ENCODE assay signal across 8 cellular contexts in the genomic region with DNA sequence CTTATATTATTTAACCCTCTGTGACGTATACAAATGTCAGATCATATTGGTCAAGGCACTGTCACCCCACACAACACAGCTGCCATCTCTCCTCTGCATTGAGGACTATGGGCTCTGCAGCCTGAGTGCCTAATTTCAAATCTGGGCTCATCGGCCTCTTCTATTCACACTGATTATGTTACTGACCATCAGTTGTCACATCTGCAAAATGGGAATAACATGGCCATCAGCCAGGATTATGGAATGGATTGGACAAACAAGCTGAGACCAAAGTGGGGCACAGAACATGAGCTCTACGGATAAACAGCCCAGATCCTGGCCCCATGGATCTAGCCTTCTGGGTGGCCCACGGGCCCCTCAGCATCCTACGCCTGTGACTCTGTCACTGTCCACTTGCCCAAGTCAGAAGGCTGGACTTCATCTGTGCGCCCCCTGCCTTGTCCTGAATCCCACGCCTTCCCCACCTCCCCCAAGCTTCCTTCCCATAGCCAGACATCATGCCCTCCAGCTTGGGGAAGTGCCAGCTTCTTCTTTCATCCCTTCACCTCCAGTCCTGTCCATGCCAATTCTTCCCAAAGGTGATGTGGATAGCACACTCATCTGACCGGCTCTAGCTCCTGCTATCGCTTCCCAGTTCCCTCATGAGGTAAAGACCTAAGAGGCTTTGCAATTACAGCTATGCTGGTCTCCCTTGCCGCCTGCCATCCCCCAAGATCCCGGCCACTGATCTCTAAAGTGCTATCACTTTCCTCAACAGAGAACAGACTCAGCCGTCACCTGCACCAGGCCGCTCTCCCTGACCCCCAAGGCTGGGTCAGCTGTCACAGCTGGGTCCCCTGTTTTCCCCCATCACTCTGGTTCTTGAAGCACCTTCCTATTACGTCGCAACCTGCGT. TPM values are rescaled to one million over a fixed set of nuclear protein-coding genes. Genes with fewer than 3 reads are reported as not detected.
A peak's percentile ranks its signal among the peaks of the same experiment; 100 is the strongest.
DNase-seq lines count a peak whose midpoint lies in the region; ATAC-seq, FAIRE-seq and TF ChIP-seq lines count a peak whose summit lies in the region.

No MANE protein-coding gene starts in this region.

- no peaks in the 10 kb centered on the region for H3K27me3 ChIP-seq in keratinocyte (ENCODE audit: control insufficient read depth, extremely low read depth, insufficient read depth, low read length)

- peaks cover 10% of the 10 kb centered on the region for H3K4me1 ChIP-seq in keratinocyte (ENCODE audit: control insufficient read depth, extremely low read depth, insufficient read depth, low read length)

- ATAC-seq in activated CD4-positive, alpha-beta T cell treated with anti-CD3 and anti-CD28 coated beads for 36 hours: no peak
- no peak for ATAC-seq in activated T-helper 17 cell treated with anti-CD3 and anti-CD28 coated beads, Interleukin-2, amount 50 U/mL, for 72 hours (replicated peaks)

- peaks cover 36% of the 10 kb centered on the region for H3K79me2 ChIP-seq in keratinocyte (ENCODE audit: control insufficient read depth, insufficient read depth, low read length)

- FAIRE-seq in keratinocyte (lab: Jason Lieb, UNC): no peak

- peak overlapping the region; percentile 83 for H2AFZ ChIP-seq in keratinocyte (ENCODE audit: control insufficient read depth, low read length)

- no peaks in the 10 kb centered on the region for H3K9me3 Mint-ChIP-seq in activated CD4-positive, alpha-beta T cell treated with anti-CD3 and anti-CD28 coated beads for 36 hours (ENCODE audit: low read depth)
- no peaks in the 10 kb centered on the region for H3K9me3 Mint-ChIP-seq in activated T-helper 17 cell treated with anti-CD3 and anti-CD28 coated beads, Interleukin-2, amount 50 U/mL, for 72 hours

- peak overlapping the region; percentile 94 for H3K27ac Mint-ChIP-seq in activated CD4-positive, alpha-beta T cell treated with anti-CD3 and anti-CD28 coated beads for 36 hours
- peak overlapping the region; percentile 94 for H3K27ac Mint-ChIP-seq in activated T-helper 17 cell treated with anti-CD3 and anti-CD28 coated beads, Interleukin-2, amount 50 U/mL, for 72 hours

- H3K4me2 ChIP-seq in keratinocyte (ENCODE audit: control insufficient read depth, extremely low read depth, insufficient read depth, low read depth, low read length): peak overlapping the region; percentile 97

- TF ChIP-seq CTCF in keratinocyte (optimal IDR thresholded peaks at IDR 0.05 in 1 of 3, IDR thresholded peaks at IDR 0.05 in 1 of 3, conservative IDR thresholded peaks at IDR 0.05 in 1 of 3; ENCODE audit: extremely low read depth in 1 of 3, insufficient read depth in 2 of 3, low read length in 3 of 3): no peak

- in situ Hi-C loops in KBM-7 (cut with MboI; ENCODE audit: low pct_unique_long_range_greater_than_20kb, low sequenced_read_pairs): no loop called here

- peaks cover 35% of the 10 kb centered on the region for H3K4me1 Mint-ChIP-seq in activated CD4-positive, alpha-beta T cell treated with anti-CD3 and anti-CD28 coated beads for 36 hours
- peaks cover 23% of the 10 kb centered on the region for H3K4me1 Mint-ChIP-seq in activated T-helper 17 cell treated with anti-CD3 and anti-CD28 coated beads, Interleukin-2, amount 50 U/mL, for 72 hours

- H3K27me3 Mint-ChIP-seq in activated CD4-positive, alpha-beta T cell treated with anti-CD3 and anti-CD28 coated beads for 36 hours: no peaks in the 10 kb centered on the region
- no peaks in the 10 kb centered on the region for H3K27me3 Mint-ChIP-seq in activated T-helper 17 cell treated with anti-CD3 and anti-CD28 coated beads, Interleukin-2, amount 50 U/mL, for 72 hours

- H3K9me3 ChIP-seq in keratinocyte (ENCODE audit: control insufficient read depth, low read depth, low read length): no peaks in the 10 kb centered on the region

- no peaks in the 10 kb centered on the region for H4K20me1 ChIP-seq in keratinocyte (ENCODE audit: control insufficient read depth, extremely low read depth, insufficient read depth, low read length)

- intact Hi-C loops in activated CD4-positive, alpha-beta T cell treated with anti-CD3 and anti-CD28 coated beads for 36 hours (cut with DNase I, micrococcal nuclease): loop anchor here (1.0 to 10.0 kb wide), 9 partner anchors 13 to 1072 kb away; partner anchors contain the start of genes SYCE2 (in 2 of the 2), DHPS (in 1 of the 2), GADD45GIP1 (in 1 of the 2) and GCDH (in 1 of the 2)

- POLR2A ChIA-PET in activated CD4-positive, alpha-beta T cell treated with anti-CD3 and anti-CD28 coated beads for 36 hours (lab: Charles Lee): interaction anchor here (1.0 to 1.3 kb wide), 3 partner anchors 41 to 48 kb away, joined by 3 to 4 read pairs (median 3); partner anchors contain the start of gene GCDH

- H3K4me3 ChIP-seq in keratinocyte (ENCODE audit: control insufficient read depth in 2 of 3, extremely low read depth in 1 of 3, insufficient read depth in 2 of 3, low read depth in 1 of 3, low read length in 3 of 3): peak overlapping the region; percentile 80 to 98 (median 82)

- peak overlapping the region; percentile 92 for H3K9ac ChIP-seq in keratinocyte (ENCODE audit: control insufficient read depth, extremely low read depth, insufficient read depth, low read length)

- CTCF ChIA-PET in activated CD4-positive, alpha-beta T cell treated with anti-CD3 and anti-CD28 coated beads for 36 hours (lab: Charles Lee): interaction anchor here (1.0 to 1.7 kb wide), 5 partner anchors 12 to 33 kb away, joined by 3 to 4 read pairs (median 4); no protein-coding TSS in a partner anchor

- peaks cover 39% of the 10 kb centered on the region for H3K36me3 Mint-ChIP-seq in activated CD4-positive, alpha-beta T cell treated with anti-CD3 and anti-CD28 coated beads for 36 hours (ENCODE audit: low read depth)
- H3K36me3 Mint-ChIP-seq in activated T-helper 17 cell treated with anti-CD3 and anti-CD28 coated beads, Interleukin-2, amount 50 U/mL, for 72 hours (ENCODE audit: low read depth): peaks cover 62% of the 10 kb centered on the region

- H3K4me3 Mint-ChIP-seq in activated CD4-positive, alpha-beta T cell treated with anti-CD3 and anti-CD28 coated beads for 36 hours: peak overlapping the region; percentile 99
- H3K4me3 Mint-ChIP-seq in activated T-helper 17 cell treated with anti-CD3 and anti-CD28 coated beads, Interleukin-2, amount 50 U/mL, for 72 hours: peak overlapping the region; percentile 96

- dilution Hi-C loops in keratinocyte (cut with MboI; ENCODE audit: extremely low pct_ligation_motif_present, low sequenced_read_pairs): no loop called here

- H3K36me3 ChIP-seq in keratinocyte (ENCODE audit: control insufficient read depth in 2 of 2, extremely low read depth in 1 of 2, insufficient read depth in 2 of 2, low read length in 2 of 2): peaks cover 25 to 27% of the 10 kb centered on the region in 2 experiments

- peak; percentile 3 for DNase-seq in activated CD4-positive, alpha-beta T cell treated with anti-CD3 and anti-CD28 coated beads for 36 hours
- no peak for DNase-seq in activated CD4-positive, alpha-beta T cell treated with anti-CD3 and anti-CD28 coated beads, Interleukin-2, amount 50 U/mL, for 4 hours
- no peak for DNase-seq in keratinocyte (ENCODE audit: low read depth, low spot score)
- DNase-seq in substantia nigra (lab: John Stamatoyannopoulos, UW): no peak
- no peak for DNase-seq in KBM-7
- no peak for DNase-seq in NCI-H2196 treated with DMSO at 0.1 percent for 48 hours (lab: John Stamatoyannopoulos, UW; ENCODE audit: unreplicated experiment)
- DNase-seq in HPDE6-E6E7 (ENCODE audit: extremely low spot score): no peak

- H3K27ac ChIP-seq in keratinocyte (ENCODE audit: control insufficient read depth, insufficient read depth, low read length): peak overlapping the region; percentile 75
- peak overlapping the region; percentile 81 for H3K27ac ChIP-seq in substantia nigra (ENCODE audit: low read depth, low read length, poor library complexity, severe bottlenecking)

- no peaks in the 10 kb centered on the region for H3K9me1 ChIP-seq in keratinocyte (ENCODE audit: control insufficient read depth, extremely low read depth, insufficient read depth, low read length)

RNA-seq across cellular contexts. Expression of gene FARSA, which starts 0.9 kb away (rescaled TPM):
- 100 to 1,000 TPM; 120 to 142 TPM for total RNA-seq in activated CD4-positive, alpha-beta T cell treated with anti-CD3 and anti-CD28 coated beads for 36 hours
- 100 to 1,000 TPM in 1 of 2 donors, 10 to 100 TPM in 1; 87.9 to 130 TPM for total RNA-seq in activated T-helper 17 cell treated with anti-CD3 and anti-CD28 coated beads, Interleukin-2, amount 50 U/mL, for 72 hours
- polyA plus RNA-seq in keratinocyte: 29.9 to 68.7 TPM (median 30.9 TPM) in 3 replicates
- polyA plus RNA-seq in keratinocyte (2011; ENCODE audit: low read depth): 22.0 TPM
- 24.6 and 39.9 TPM in 2 replicates for polyA plus RNA-seq in keratinocyte (2011; cell fraction: cytosol; rRNA removed)
- polyA plus RNA-seq in keratinocyte (2011; cell fraction: nucleus; rRNA removed): 64.7 and 72.5 TPM in 2 replicates
- polyA plus RNA-seq in keratinocyte (2012; ENCODE audit: low replicate concordance): 49.0 and 90.2 TPM in 2 replicates
- polyA minus RNA-seq in keratinocyte: 25.3 to 136 TPM (median 29.6 TPM) in 3 replicates
- 30.7 TPM for polyA minus RNA-seq in keratinocyte (2011; cell fraction: cytosol; rRNA and poly(A)+ RNA removed)
- polyA minus RNA-seq in keratinocyte (2011; cell fraction: nucleus; rRNA and poly(A)+ RNA removed): 16.6 and 19.2 TPM in 2 replicates

RNA-seq across cellular contexts. Expression of gene CALR, which starts 5.8 kb away (rescaled TPM):
- 100 to 1,000 TPM; 557 to 569 TPM for total RNA-seq in activated CD4-positive, alpha-beta T cell treated with anti-CD3 and anti-CD28 coated beads for 36 hours
- total RNA-seq in activated T-helper 17 cell treated with anti-CD3 and anti-CD28 coated beads, Interleukin-2, amount 50 U/mL, for 72 hours: 100 to 1,000 TPM; 502 to 770 TPM
- polyA plus RNA-seq in keratinocyte: 785 to 1,497 TPM (median 899 TPM) in 3 replicates
- polyA plus RNA-seq in keratinocyte (2011; ENCODE audit: low read depth): 690 TPM
- 541 and 590 TPM in 2 replicates for polyA plus RNA-seq in keratinocyte (2011; cell fraction: cytosol; rRNA removed)
- polyA plus RNA-seq in keratinocyte (2011; cell fraction: nucleus; rRNA removed): 847 and 916 TPM in 2 replicates
- 591 and 1,352 TPM in 2 replicates for polyA plus RNA-seq in keratinocyte (2012; ENCODE audit: low replicate concordance)
- polyA minus RNA-seq in keratinocyte: 878 to 1,487 TPM (median 945 TPM) in 3 replicates
- polyA minus RNA-seq in keratinocyte (2011; cell fraction: cytosol; rRNA and poly(A)+ RNA removed): 831 TPM
- polyA minus RNA-seq in keratinocyte (2011; cell fraction: nucleus; rRNA and poly(A)+ RNA removed): 464 and 627 TPM in 2 replicates

RNA-seq across cellular contexts. Expression of gene RAD23A, which starts 13.0 kb away (rescaled TPM):
- total RNA-seq in activated CD4-positive, alpha-beta T cell treated with anti-CD3 and anti-CD28 coated beads for 36 hours: 100 to 1,000 TPM; 189 to 265 TPM
- 100 to 1,000 TPM; 129 to 156 TPM for total RNA-seq in activated T-helper 17 cell treated with anti-CD3 and anti-CD28 coated beads, Interleukin-2, amount 50 U/mL, for 72 hours
- 20.3 to 63.3 TPM (median 23.7 TPM) in 3 replicates for polyA plus RNA-seq in keratinocyte
- polyA plus RNA-seq in keratinocyte (2011; ENCODE audit: low read depth): 51.3 TPM
- polyA plus RNA-seq in keratinocyte (2011; cell fraction: cytosol; rRNA removed): 31.9 and 74.2 TPM in 2 replicates
- 31.8 and 38.2 TPM in 2 replicates for polyA plus RNA-seq in keratinocyte (2011; cell fraction: nucleus; rRNA removed)
- polyA plus RNA-seq in keratinocyte (2012; ENCODE audit: low replicate concordance): 106 and 107 TPM in 2 replicates
- polyA minus RNA-seq in keratinocyte: 24.7 to 169 TPM (median 25.4 TPM) in 3 replicates
- polyA minus RNA-seq in keratinocyte (2011; cell fraction: cytosol; rRNA and poly(A)+ RNA removed): 84.4 TPM
- polyA minus RNA-seq in keratinocyte (2011; cell fraction: nucleus; rRNA and poly(A)+ RNA removed): 13.9 and 16.0 TPM in 2 replicates

RNA-seq across cellular contexts. Expression of gene SYCE2, which starts 13.5 kb away (rescaled TPM):
- 1 to 10 TPM; 2.7 to 3.5 TPM for total RNA-seq in activated CD4-positive, alpha-beta T cell treated with anti-CD3 and anti-CD28 coated beads for 36 hours
- total RNA-seq in activated T-helper 17 cell treated with anti-CD3 and anti-CD28 coated beads, Interleukin-2, amount 50 U/mL, for 72 hours: 1 to 10 TPM; 1.6 to 6.2 TPM
- polyA plus RNA-seq in keratinocyte: 0.07 to 0.10 TPM in 2 of 3 replicates, not detected in the other
- polyA plus RNA-seq in keratinocyte (2011; ENCODE audit: low read depth): 0.92 TPM
- 0.08 TPM in 1 of 2 replicates, not detected in the other for polyA plus RNA-seq in keratinocyte (2011; cell fraction: cytosol; rRNA removed)
- 0.15 and 0.19 TPM in 2 replicates for polyA plus RNA-seq in keratinocyte (2011; cell fraction: nucleus; rRNA removed)
- 0.11 and 1.2 TPM in 2 replicates for polyA plus RNA-seq in keratinocyte (2012; ENCODE audit: low replicate concordance)
- not detected in 3 replicates for polyA minus RNA-seq in keratinocyte
- polyA minus RNA-seq in keratinocyte (2011; cell fraction: cytosol; rRNA and poly(A)+ RNA removed): not detected
- polyA minus RNA-seq in keratinocyte (2011; cell fraction: nucleus; rRNA and poly(A)+ RNA removed): not detected in 2 replicates

RNA-seq across cellular contexts. Expression of gene GADD45GIP1, which starts 24.4 kb away (rescaled TPM):
- total RNA-seq in activated CD4-positive, alpha-beta T cell treated with anti-CD3 and anti-CD28 coated beads for 36 hours: 10 to 100 TPM; 31.1 to 36.3 TPM
- 10 to 100 TPM; 17.0 to 27.9 TPM for total RNA-seq in activated T-helper 17 cell treated with anti-CD3 and anti-CD28 coated beads, Interleukin-2, amount 50 U/mL, for 72 hours
- polyA plus RNA-seq in keratinocyte: 27.8 to 38.4 TPM (median 35.5 TPM) in 3 replicates
- 22.7 TPM for polyA plus RNA-seq in keratinocyte (2011; ENCODE audit: low read depth)
- 10.8 and 29.0 TPM in 2 replicates for polyA plus RNA-seq in keratinocyte (2011; cell fraction: cytosol; rRNA removed)
- 9.8 and 10.6 TPM in 2 replicates for polyA plus RNA-seq in keratinocyte (2011; cell fraction: nucleus; rRNA removed)
- 18.1 and 56.9 TPM in 2 replicates for polyA plus RNA-seq in keratinocyte (2012; ENCODE audit: low replicate concordance)
- polyA minus RNA-seq in keratinocyte: 4.4 to 9.0 TPM (median 4.6 TPM) in 3 replicates
- 43.2 TPM for polyA minus RNA-seq in keratinocyte (2011; cell fraction: cytosol; rRNA and poly(A)+ RNA removed)
- 2.9 and 3.7 TPM in 2 replicates for polyA minus RNA-seq in keratinocyte (2011; cell fraction: nucleus; rRNA and poly(A)+ RNA removed)
